In genomic region chr4:24729041-24729730, GRCh38 we compare ENCODE assay signal across 24 cellular contexts.
A peak's percentile ranks its signal among the peaks of the same experiment; 100 is the strongest.
DNase-seq lines count a peak whose midpoint lies in the region; ATAC-seq, FAIRE-seq and TF ChIP-seq lines count a peak whose summit lies in the region.
"Had no signal": no experiment of that assay in that cellular context is flagged by ENCODE, and none has a peak within 500 bp of the region (broad histone marks: within the 10 kb centered on the region; RNA-seq: fewer than 3 reads in every experiment).

No MANE protein-coding gene starts in this region.

- ATAC-seq in K562: no peak
- ATAC-seq: GM12878 had no signal

- no peak for FAIRE-seq in K562 (lab: Jason Lieb, UNC)
- FAIRE-seq: A204.1, GM12878 had no signal

- no peak for TF ChIP-seq EP300 in K562 (IDR thresholded peaks at IDR 0.05; ENCODE audit: low read length)

- H3K4me3 ChIP-seq in GM23248 (no peak overlapping the region), K562 (no peak overlapping the region), fibroblast of the aortic adventitia (ENCODE audit: low read depth, low read length) (no peak overlapping the region), A673 (ENCODE audit: low read depth, low read length, poor library complexity, severe bottlenecking) (no peak overlapping the region)
- H3K4me3 ChIP-seq: BLaER1, GM12878 had no signal

- WGBS in GM23248 (ENCODE audit: low coverage in 1 of 2, low lambda C conversion rate in 2 of 2, missing lambda C conversion rate in 2 of 2), 2 experiments: 16 to 19% methylated on average over 6 of the region's 6 CpGs
- 3% methylated on average over 6 of the region's 6 CpGs for WGBS in K562 (ENCODE audit: insufficient coverage, low coverage, missing lambda C conversion rate)

- H3K36me3 ChIP-seq in GM23248 (ENCODE audit: low read depth) (no peaks in the 10 kb centered on the region), K562 (ENCODE audit: control insufficient read depth, insufficient read depth, low read length) (no peaks in the 10 kb centered on the region), A673 (ENCODE audit: insufficient read depth, low read length, poor library complexity, severe bottlenecking) (no peaks in the 10 kb centered on the region)
- H3K36me3 ChIP-seq: BLaER1 had no signal

- no peaks in the 10 kb centered on the region for H3K9me1 ChIP-seq in K562 (ENCODE audit: control insufficient read depth, insufficient read depth, low read length)

- no peak for TF ChIP-seq POLR2A in K562 (conservative IDR thresholded peaks at IDR 0.05)

- no peaks in the 10 kb centered on the region for H3K9me3 ChIP-seq in GM23248 (ENCODE audit: low read depth)
- H3K9me3 ChIP-seq in K562 (replicated peaks; ENCODE audit: control insufficient read depth, insufficient read depth, low read depth, low read length): no peaks in the 10 kb centered on the region
- H3K9me3 ChIP-seq in A673 (ENCODE audit: low read depth, low read length, poor library complexity, severe bottlenecking): no peaks in the 10 kb centered on the region
- H3K9me3 ChIP-seq: BLaER1 had no signal

- DNase-seq in GM23248 (peak; percentile 49), K562 (ENCODE audit: extremely low read depth in 1 of 4, low spot score in 3 of 4) (no peak), fibroblast of the aortic adventitia (ENCODE audit: low read depth) (peak; percentile 91), stromal cell of bone marrow (ENCODE audit: low read depth) (peak; percentile 38), AG08396 (ENCODE audit: low spot score) (no peak), SIG-M5 (lab: John Stamatoyannopoulos, UW) (no peak), NCI-H2171 (lab: John Stamatoyannopoulos, UW) (no peak), A673 (ENCODE audit: low spot score) (no peak)
- DNase-seq: CD4-positive, alpha-beta T cell; COR-L47; DMS79 treated with DMSO at 0.1 percent for 48 hours; H7; HFFc6; MM.1S; NCI-H1092; NCI-H1436; NCI-H1930; NCI-H2227 treated with DMSO at 0.1 percent for 48 hours; NCI-H510A treated with DMSO at 0.1 percent for 48 hours; NCI-H774; NK-92 treated with Interleukin-12 subunit alpha and Interleukin-12 subunit beta, amount 100 ng/mL, for 24 hours had no signal

- H3K27me3 ChIP-seq in GM23248 (replicated peaks; ENCODE audit: insufficient read depth) (no peaks in the 10 kb centered on the region), K562 (ENCODE audit: control insufficient read depth in 2 of 2, insufficient read depth in 2 of 2, low read length in 2 of 2) (peaks cover 0 to 3% of the 10 kb centered on the region in 2 experiments; a peak in 1 of 5 replicates), A673 (replicated peaks; ENCODE audit: insufficient read depth, low read depth, low read length, poor library complexity) (peaks cover 8% of the 10 kb centered on the region)
- H3K27me3 ChIP-seq: BLaER1 had no signal

- CTCF ChIA-PET in K562 (lab: Yijun Ruan, JAX; ENCODE audit: low intra/inter-chr PET ratio) (no interaction called here), A673 (lab: Charles Lee) (no interaction called here)

- intact Hi-C loops in K562 (cut with micrococcal nuclease) (no loop called here), A673 (cut with micrococcal nuclease; ENCODE audit: unreplicated experiment) (no loop called here)

- no peak overlapping the region for H3K27ac ChIP-seq in GM23248
- H3K27ac ChIP-seq in K562 (ENCODE audit: extremely low read depth, low read depth, low read length): no peak overlapping the region
- H3K27ac ChIP-seq in A673 (ENCODE audit: low read depth, low read length, poor library complexity, severe bottlenecking): no peak overlapping the region
- H3K27ac ChIP-seq: BLaER1 had no signal

- TF ChIP-seq RAD21 in K562 (CRISPR knock-in tag; conservative IDR thresholded peaks at IDR 0.05 in 1 of 2, IDR thresholded peaks at IDR 0.05 in 1 of 2): no peak

- H4K20me1 ChIP-seq in GM23248 (ENCODE audit: insufficient read depth) (no peaks in the 10 kb centered on the region), K562 (replicated peaks; ENCODE audit: control insufficient read depth, insufficient read depth, low read length) (no peaks in the 10 kb centered on the region)
- H4K20me1 ChIP-seq: BLaER1 had no signal

- H3K4me1 ChIP-seq in GM23248 (ENCODE audit: insufficient read depth) (no peaks in the 10 kb centered on the region), K562 (replicated peaks in 1 of 2; ENCODE audit: control insufficient read depth in 2 of 2, insufficient read depth in 2 of 2, low read length in 2 of 2) (no peaks in the 10 kb centered on the region), A673 (ENCODE audit: insufficient read depth, low read length, poor library complexity, severe bottlenecking) (no peaks in the 10 kb centered on the region)

- peaks cover 11% of the 10 kb centered on the region for H3F3A ChIP-seq in GM23248 (ENCODE audit: insufficient read depth)

- H3K9ac ChIP-seq in GM23248: no peak overlapping the region
- no peak overlapping the region for H3K9ac ChIP-seq in K562 (ENCODE audit: insufficient read depth in 1 of 2, low read depth in 2 of 2, low read length in 2 of 2)
- H3K9ac ChIP-seq: BLaER1 had no signal

- H2AFZ ChIP-seq in GM23248 (no peak overlapping the region), K562 (ENCODE audit: low read depth, low read length) (no peak overlapping the region)

- TF ChIP-seq CTCF in K562 (IDR thresholded peaks at IDR 0.05 in 2 of 3, conservative IDR thresholded peaks at IDR 0.05 in 1 of 3; ENCODE audit: insufficient read depth in 2 of 3, low read depth in 1 of 3, low read length in 3 of 3) (no peak), fibroblast of the aortic adventitia (IDR thresholded peaks at IDR 0.05; ENCODE audit: insufficient read depth, low read length) (no peak), A673 (conservative IDR thresholded peaks at IDR 0.05; ENCODE audit: low read depth, low read length) (no peak)

- in situ Hi-C loops in GM23248 (cut with MboI): no loop called here
- in situ Hi-C loops in K562 (cut with MboI): no loop called here

- POLR2A ChIA-PET in K562 (lab: Yijun Ruan, JAX): no interaction called here
- POLR2A ChIA-PET in A673 (lab: Charles Lee; ENCODE audit: low non-redundant PET): no interaction called here

- no peaks in the 10 kb centered on the region for H3K79me2 ChIP-seq in GM23248 (ENCODE audit: insufficient read depth)
- no peaks in the 10 kb centered on the region for H3K79me2 ChIP-seq in K562 (ENCODE audit: control insufficient read depth, insufficient read depth, low read length)

- BruUV-seq in K562 (replicated peaks; lab: Mats Ljungman, UMichigan): no TSS peak
- BruUV-seq in A673 (replicated peaks; lab: Mats Ljungman, UMichigan): no TSS peak

- H3K9me2 ChIP-seq in GM23248 (ENCODE audit: insufficient read depth): no peaks in the 10 kb centered on the region

- no peak overlapping the region for H3K4me2 ChIP-seq in GM23248 (ENCODE audit: unreplicated experiment)
- no peak overlapping the region for H3K4me2 ChIP-seq in K562 (ENCODE audit: insufficient read depth, low read length)
- H3K4me2 ChIP-seq: BLaER1 had no signal

TF ChIP-seq in K562, 482 proteins besides CTCF, POLR2A, EP300 and RAD21:
- TF ChIP-seq CBFA2T3 (IDR thresholded peaks at IDR 0.05): no peak
- TF ChIP-seq ZNF217 (CRISPR knock-in tag; IDR thresholded peaks at IDR 0.05): no peak
- TF ChIP-seq RBM25 (IDR thresholded peaks at IDR 0.05; ENCODE audit: low read depth, low read length, severe bottlenecking): peak; percentile 47
- TF ChIP-seq ZNF124 (CRISPR knock-in tag; IDR thresholded peaks at IDR 0.05): no peak
- no peak for TF ChIP-seq ZNF184 (CRISPR knock-in tag; IDR thresholded peaks at IDR 0.05)
- peak; percentile 96 for TF ChIP-seq ZNF134 (CRISPR knock-in tag; conservative IDR thresholded peaks at IDR 0.05)
TF ChIP-seq in K562: peak in this region for 2.

Comparison
In these comparisons a context has a peak if more than half of its experiments do, and no peak if none do; other contexts are left out.
1. DNase-seq: peak in GM23248 (single experiment), fibroblast of the aortic adventitia (single experiment) and stromal cell of bone marrow (single experiment); none in K562 (0 of 4), AG08396 (single experiment), SIG-M5 (single experiment), NCI-H2171 (single experiment) and A673 (single experiment).